ENCODE assay signal across 19 cellular contexts in the genomic region with DNA sequence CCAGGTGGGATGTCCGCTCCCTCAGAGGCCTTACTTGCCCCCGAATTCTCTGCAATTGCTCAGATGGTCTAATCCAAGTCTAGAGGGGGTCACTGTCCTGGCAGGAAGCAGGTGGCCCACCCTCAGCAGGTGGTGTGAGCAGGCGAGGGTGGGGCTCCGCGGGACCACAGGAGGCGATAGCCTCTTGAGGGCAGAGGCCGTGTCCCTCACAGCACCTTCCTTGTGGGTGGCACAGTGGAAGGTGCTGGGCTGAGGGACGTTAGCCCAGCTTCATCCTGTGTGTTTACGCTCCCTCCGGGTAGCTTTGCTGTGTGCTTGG.
"Had no signal": no experiment of that assay in that cellular context is flagged by ENCODE, and none has a peak within 500 bp of the region (broad histone marks: within the 10 kb centered on the region; RNA-seq: fewer than 3 reads in every experiment).

No MANE protein-coding gene starts in this region.

- H3K27ac ChIP-seq: left lung, neutrophil, pancreas, thyroid gland, VCaP had no signal

- H3K36me3 Mint-ChIP-seq: natural killer cell treated with Interleukin-12 subunit alpha and Interleukin-12 subunit beta and Interleukin-15 and Interleukin-18, amount 100 ng/mL, for 72 hours had no signal

- H3K4me3 ChIP-seq: left lung, pancreas, thyroid gland had no signal

- H3K27me3 ChIP-seq: left lung, neutrophil, pancreas, thyroid gland had no signal

- H3K9me3 ChIP-seq: left lung, neutrophil, pancreas, thyroid gland had no signal

- H3K4me1 ChIP-seq: pancreas, thyroid gland had no signal

- DNase-seq: activated CD4-positive, CD25-positive, alpha-beta regulatory T cell treated with anti-CD3 and anti-CD28 coated beads, Interleukin-2, amount 50 U/mL, for 72 hours; activated naive CD4-positive, alpha-beta T cell treated with Interleukin-2 at 50 U/mL for 16 hours; activated T-cell treated with anti-CD3 and anti-CD28 coated beads, Interleukin-2, amount 50 U/mL, for 1 hour; amygdala; effector CD4-positive, alpha-beta T cell; kidney glomerular epithelial cell; stimulated activated CD4-positive, alpha-beta T cell treated with anti-CD3 and anti-CD28 coated beads, Interleukin-12 subunit alpha, Interleukin-12 subunit beta, amount 100 ng/mL, for 4 hours; stimulated activated CD4-positive, alpha-beta T cell treated with anti-CD3 and anti-CD28 coated beads, Interleukin-4, amount 100 ng/mL, for 4 hours; stimulated activated naive CD8-positive, alpha-beta T cell treated with anti-CD3 and anti-CD28 coated beads, Interleukin-15, Interleukin-2, amounts not matched to agents 100 U/mL and 50 U/mL, for 24 hours had no signal

- H3K27ac Mint-ChIP-seq: activated T-helper 2 cell treated with anti-CD3 and anti-CD28 coated beads, Interferon-gamma antibody, Interleukin-2, Interleukin-4, amounts not matched to agents 10 μg/mL and 5 μg/mL and 100 μg/mL, durations not matched to agents 14 hours and 24 hours and 36 hours; dendritic cell treated with granulocyte-macrophage colony-stimulating factor and Interleukin-4, amounts not matched to agents 40 ng/mL and 50 ng/mL, for 4 days; natural killer cell treated with Interleukin-12 subunit alpha and Interleukin-12 subunit beta and Interleukin-15 and Interleukin-18, amount 100 ng/mL, for 72 hours had no signal

- H3K9me3 Mint-ChIP-seq: activated T-helper 2 cell treated with anti-CD3 and anti-CD28 coated beads, Interferon-gamma antibody, Interleukin-2, Interleukin-4, amounts not matched to agents 10 μg/mL and 5 μg/mL and 100 μg/mL, durations not matched to agents 14 hours and 24 hours and 36 hours; dendritic cell treated with granulocyte-macrophage colony-stimulating factor and Interleukin-4, amounts not matched to agents 40 ng/mL and 50 ng/mL, for 4 days; natural killer cell treated with Interleukin-12 subunit alpha and Interleukin-12 subunit beta and Interleukin-15 and Interleukin-18, amount 100 ng/mL, for 72 hours had no signal

- ATAC-seq: left lung; pancreas; right cardiac atrium; stimulated activated naive CD8-positive, alpha-beta T cell treated with anti-CD3 and anti-CD28 coated beads, Interleukin-15, Interleukin-2, amounts not matched to agents 100 U/mL and 50 U/mL, for 24 hours had no signal

- FAIRE-seq: endometrium, pancreas had no signal

- H3K36me3 ChIP-seq: left lung, neutrophil, pancreas, thyroid gland had no signal

- H3K4me3 Mint-ChIP-seq: dendritic cell treated with granulocyte-macrophage colony-stimulating factor and Interleukin-4, amounts not matched to agents 40 ng/mL and 50 ng/mL, for 4 days; natural killer cell treated with Interleukin-12 subunit alpha and Interleukin-12 subunit beta and Interleukin-15 and Interleukin-18, amount 100 ng/mL, for 72 hours had no signal
